Comparison of ENCODE assay signal across 9 cellular contexts in genomic region chr2:28958689-28959088, GRCh38. TPM values are rescaled to one million over a fixed set of nuclear protein-coding genes. Genes with fewer than 3 reads are reported as not detected.
DNase-seq lines count a peak whose midpoint lies in the region; ATAC-seq, FAIRE-seq and TF ChIP-seq lines count a peak whose summit lies in the region.
"Had no signal": no experiment of that assay in that cellular context is flagged by ENCODE, and none has a peak within 500 bp of the region (broad histone marks: within the 10 kb centered on the region; RNA-seq: fewer than 3 reads in every experiment).

No MANE protein-coding gene starts in this region.

- H3K79me2 ChIP-seq in OCI-LY7 (ENCODE audit: insufficient read depth, low read depth, low read length) = no peaks in the 10 kb centered on the region

- H2AFZ ChIP-seq in OCI-LY7 (ENCODE audit: low read length) = no peak overlapping the region

- H3K4me3 Mint-ChIP-seq in progenitor cell of endocrine pancreas (ENCODE audit: low read depth) = no peak overlapping the region

- H3K4me3 ChIP-seq in OCI-LY7 (ENCODE audit: low read depth, low read length, poor library complexity, severe bottlenecking) = no peak overlapping the region
- no peak overlapping the region for H3K4me3 ChIP-seq in adrenal gland
- no peak overlapping the region for H3K4me3 ChIP-seq in cardiac muscle cell

- no peaks in the 10 kb centered on the region for H3K9me2 ChIP-seq in OCI-LY7 (ENCODE audit: insufficient read depth, low read length)

- peaks cover 7% of the 10 kb centered on the region for H3K4me1 Mint-ChIP-seq in progenitor cell of endocrine pancreas (ENCODE audit: low read depth)

- H3K4me2 ChIP-seq in OCI-LY7 (ENCODE audit: low read length) = no peak overlapping the region

- BruUV-seq in OCI-LY7 (replicated peaks; lab: Mats Ljungman, UMichigan) = no TSS peak

- H3K27me3 Mint-ChIP-seq in progenitor cell of endocrine pancreas = no peaks in the 10 kb centered on the region

- H3K27ac ChIP-seq in OCI-LY7 (ENCODE audit: low read depth, low read length, poor library complexity, severe bottlenecking) (no peak overlapping the region), adrenal gland (no peak overlapping the region), cardiac muscle cell (no peak overlapping the region)

- WGBS in adrenal gland, 4 donors = 21 to 24% (median 23%) methylated on average over 8 to 9 of the region's 9 CpGs

- TF ChIP-seq POLR2A in adrenal gland (IDR thresholded peaks at IDR 0.05) = no peak

- POLR2A ChIA-PET in OCI-LY7 (lab: Charles Lee) = no interaction called here

- H3K4me1 ChIP-seq in OCI-LY7 (ENCODE audit: insufficient read depth, low read length, poor library complexity, severe bottlenecking) = no peaks in the 10 kb centered on the region
- no peaks in the 10 kb centered on the region for H3K4me1 ChIP-seq in adrenal gland (replicated peaks in 1 of 2)
- peaks cover 6% of the 10 kb centered on the region for H3K4me1 ChIP-seq in cardiac muscle cell (ENCODE audit: low read depth)

- H4K20me1 ChIP-seq in OCI-LY7 (ENCODE audit: insufficient read depth, low read length) = no peaks in the 10 kb centered on the region

- H3K27ac Mint-ChIP-seq in progenitor cell of endocrine pancreas = no peak overlapping the region

- H3K36me3 ChIP-seq in OCI-LY7 (ENCODE audit: insufficient read depth, low read length) = no peaks in the 10 kb centered on the region
- H3K36me3 ChIP-seq in adrenal gland (replicated peaks in 1 of 2) = no peaks in the 10 kb centered on the region
- H3K36me3 ChIP-seq in cardiac muscle cell = no peaks in the 10 kb centered on the region

- H3K9me3 ChIP-seq in OCI-LY7 (ENCODE audit: low read length) = no peaks in the 10 kb centered on the region
- H3K9me3 ChIP-seq in adrenal gland (replicated peaks in 1 of 3) = no peaks in the 10 kb centered on the region
- H3K9me3 ChIP-seq in cardiac muscle cell (ENCODE audit: low read depth) = no peaks in the 10 kb centered on the region

- ATAC-seq in GM21381 (IDR thresholded peaks at IDR 0.05; ENCODE audit: unreplicated experiment) (no peak), HG02885 (IDR thresholded peaks at IDR 0.05; ENCODE audit: poor library complexity, unreplicated experiment) (no peak)

- FAIRE-seq in G401.6 (lab: Jason Lieb, UNC) = peak; percentile 94
- FAIRE-seq: colon had no signal

- CTCF ChIA-PET in OCI-LY7 (lab: Charles Lee; ENCODE audit: unreplicated experiment) = no interaction called here

- peak; percentile 53 for TF ChIP-seq CTCF in LNCAP (IDR thresholded peaks at IDR 0.05)
- TF ChIP-seq CTCF in OCI-LY7 (conservative IDR thresholded peaks at IDR 0.05; ENCODE audit: low read length) = peak; percentile 82
- TF ChIP-seq CTCF in adrenal gland (IDR thresholded peaks at IDR 0.05) = peak; percentile 57 to 81 (median 75)
- peak; percentile 51 for TF ChIP-seq CTCF in cardiac muscle cell (IDR thresholded peaks at IDR 0.05; ENCODE audit: low read depth, low read length)
- peak; percentile 74 for TF ChIP-seq CTCF in progenitor cell of endocrine pancreas (IDR thresholded peaks at IDR 0.05; ENCODE audit: unreplicated experiment)

- DNase-seq in OCI-LY7 (ENCODE audit: low spot score) (peak; percentile 63), adrenal gland (peak; percentile 47 to 79 (median 60)), cardiac muscle cell (ENCODE audit: low read depth in 1 of 2, low spot score in 1 of 2) (peak; percentile 87), progenitor cell of endocrine pancreas (ENCODE audit: low spot score, unreplicated experiment) (no peak)

- H3K36me3 Mint-ChIP-seq in progenitor cell of endocrine pancreas (ENCODE audit: insufficient read depth) = no peaks in the 10 kb centered on the region

- intact Hi-C loops in OCI-LY7 (cut with micrococcal nuclease; ENCODE audit: unreplicated experiment) (loop anchor here (1.0 kb wide), 1 partner anchor 239 kb away; no protein-coding TSS in a partner anchor), adrenal gland (cut with DNase I) (loop anchor here (5.0 to 10.0 kb wide), 3 partner anchors 239 to 1114 kb away; no protein-coding TSS in a partner anchor)

- H3K27me3 ChIP-seq in adrenal gland (no peaks in the 10 kb centered on the region), cardiac muscle cell (no peaks in the 10 kb centered on the region)

- H3K9me3 Mint-ChIP-seq in progenitor cell of endocrine pancreas (ENCODE audit: low read depth) = no peaks in the 10 kb centered on the region

RNA-seq across cellular contexts. Expression of gene TOGARAM2, which starts 22.4 kb away (rescaled TPM):
- 0.03 and 1.6 TPM in 2 replicates for total RNA-seq in OCI-LY7 (2014; rRNA removed; shearing (Covaris generic))
- total RNA-seq in OCI-LY7 (2022) (not detected in 2 replicates), adrenal gland (1 to 10 TPM in 4 of 8 donors, under 1 TPM in 4; under 0.01 to 5.3 (median 1.1) TPM), cardiac muscle cell (under 0.01 and 0.03 TPM in 2 replicates), progenitor cell of endocrine pancreas (0.86 and 0.98 TPM in 2 replicates)
- polyA plus RNA-seq in adrenal gland (10 to 100 TPM in 1 of 3 donors, 1 to 10 TPM in 1, under 1 TPM in 1; 0.16 to 26.4 (median 7.5) TPM), cardiac muscle cell (not detected in 2 replicates)
